Comparison of ENCODE assay signal across 9 cellular contexts in the genomic region with DNA sequence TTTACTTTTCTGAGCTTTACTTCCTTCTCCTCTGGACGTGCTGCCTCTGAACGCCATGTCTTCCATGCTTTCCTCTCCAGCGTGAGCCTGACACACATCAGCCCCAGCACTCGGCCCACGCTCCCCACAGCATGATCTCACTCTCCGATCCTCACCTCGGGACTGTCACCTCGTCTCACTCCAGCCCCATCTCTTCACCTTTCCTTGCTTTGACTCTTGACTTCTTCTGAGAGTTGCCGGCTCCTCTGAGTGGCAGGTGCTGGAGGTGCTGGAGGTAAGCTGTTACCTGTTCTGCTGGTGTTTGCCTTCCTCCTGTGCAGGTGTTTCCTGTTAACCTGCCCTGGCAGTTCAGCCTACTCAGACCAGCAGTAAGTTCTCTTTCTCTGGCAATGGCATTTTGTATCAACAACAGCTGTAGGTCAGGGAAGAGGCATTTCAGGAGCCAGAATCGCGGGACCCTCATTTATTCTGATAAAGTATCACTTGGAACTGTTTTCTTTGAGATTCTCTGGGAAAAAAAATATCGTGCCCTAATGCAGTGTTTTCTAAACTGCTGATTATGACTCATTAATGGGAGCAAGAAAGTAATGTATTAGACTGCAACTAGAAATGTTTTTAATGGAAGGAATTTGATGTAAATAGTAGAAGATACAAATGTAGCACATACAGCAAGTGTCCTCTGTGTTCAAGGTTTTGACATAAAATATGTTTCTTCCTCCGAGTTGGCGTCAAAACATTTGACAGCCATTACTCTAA.
A peak's percentile ranks its signal among the peaks of the same experiment; 100 is the strongest.
DNase-seq lines count a peak whose midpoint lies in the region; ATAC-seq lines count a peak whose summit lies in the region.
"Had no signal": no experiment of that assay in that cellular context is flagged by ENCODE, and none has a peak within 500 bp of the region (broad histone marks: within the 10 kb centered on the region; RNA-seq: fewer than 3 reads in every experiment).

No MANE protein-coding gene starts in this region.

- peak overlapping the region; percentile 4 for H3K4me3 Mint-ChIP-seq in activated naive CD8-positive, alpha-beta T cell treated with anti-CD3 and anti-CD28 coated beads, Interleukin-2, amount 50 U/mL, for 24 hours

- no peaks in the 10 kb centered on the region for H3K27me3 ChIP-seq in neuronal stem cell (ENCODE audit: control insufficient read depth in 3 of 3, insufficient read depth in 3 of 3, low read depth in 1 of 3, low read length in 3 of 3)
- H3K27me3 ChIP-seq: heart right ventricle had no signal

- no peak overlapping the region for H2BK12ac ChIP-seq in neuronal stem cell (ENCODE audit: low read length)

- H3K4me2 ChIP-seq in neuronal stem cell (ENCODE audit: insufficient read depth, low read length, poor library complexity, severe bottlenecking) = no peak overlapping the region

- peaks cover 3% of the 10 kb centered on the region for H3K79me1 ChIP-seq in neuronal stem cell (ENCODE audit: low read depth, low read length)

- peak; percentile 78 for ATAC-seq in activated naive CD8-positive, alpha-beta T cell treated with anti-CD3 and anti-CD28 coated beads, Interleukin-2, amount 50 U/mL, for 24 hours
- ATAC-seq in HG03565 (IDR thresholded peaks at IDR 0.05; ENCODE audit: unreplicated experiment) (no peak), HG03520 (IDR thresholded peaks at IDR 0.05; ENCODE audit: unreplicated experiment) (no peak)

- no peaks in the 10 kb centered on the region for H3K27me3 Mint-ChIP-seq in activated naive CD8-positive, alpha-beta T cell treated with anti-CD3 and anti-CD28 coated beads, Interleukin-2, amount 50 U/mL, for 24 hours

- no peak overlapping the region for H2BK15ac ChIP-seq in neuronal stem cell (ENCODE audit: low read length)

- H3K27ac ChIP-seq in neuronal stem cell (replicated peaks; ENCODE audit: low read length) = no peak overlapping the region
- H3K27ac ChIP-seq: heart right ventricle had no signal

- no peaks in the 10 kb centered on the region for H3K9me3 Mint-ChIP-seq in activated naive CD8-positive, alpha-beta T cell treated with anti-CD3 and anti-CD28 coated beads, Interleukin-2, amount 50 U/mL, for 24 hours

- no peak overlapping the region for H3K4ac ChIP-seq in neuronal stem cell (ENCODE audit: low read length)

- no peak overlapping the region for H3K9ac ChIP-seq in neuronal stem cell (ENCODE audit: low read depth, low read length, poor library complexity)

- no peaks in the 10 kb centered on the region for H3K36me3 ChIP-seq in neuronal stem cell (replicated peaks in 1 of 2; ENCODE audit: control insufficient read depth in 2 of 2, insufficient read depth in 2 of 2, low read length in 2 of 2)
- H3K36me3 ChIP-seq: heart right ventricle had no signal

- peaks cover 80% of the 10 kb centered on the region for H3K4me1 Mint-ChIP-seq in activated naive CD8-positive, alpha-beta T cell treated with anti-CD3 and anti-CD28 coated beads, Interleukin-2, amount 50 U/mL, for 24 hours

- no CpG with 5 or more reads among the region's 14 CpGs for WGBS in neuronal stem cell (ENCODE audit: extremely low coverage in 2 of 2, insufficient read length in 2 of 2, insufficient replicate concordance in 1 of 2), 2 donors

- H4K8ac ChIP-seq in neuronal stem cell (ENCODE audit: low read depth, low read length) = no peak overlapping the region

- peaks cover 3% of the 10 kb centered on the region for H3K36me3 Mint-ChIP-seq in activated naive CD8-positive, alpha-beta T cell treated with anti-CD3 and anti-CD28 coated beads, Interleukin-2, amount 50 U/mL, for 24 hours (ENCODE audit: low read depth)

- H2AFZ ChIP-seq in neuronal stem cell (ENCODE audit: low read length) = no peak overlapping the region

- no peaks in the 10 kb centered on the region for H3K9me3 ChIP-seq in neuronal stem cell (replicated peaks in 1 of 2; ENCODE audit: control insufficient read depth in 2 of 2, insufficient read depth in 1 of 2, low read depth in 1 of 2, low read length in 2 of 2)
- H3K9me3 ChIP-seq: heart right ventricle had no signal

- no peak overlapping the region for H2BK120ac ChIP-seq in neuronal stem cell (ENCODE audit: low read depth, low read length)

- no peak overlapping the region for H2AK5ac ChIP-seq in neuronal stem cell (ENCODE audit: low read depth, low read length)

- H2BK5ac ChIP-seq in neuronal stem cell (ENCODE audit: low read length) = no peak overlapping the region

- H3K27ac Mint-ChIP-seq in activated naive CD8-positive, alpha-beta T cell treated with anti-CD3 and anti-CD28 coated beads, Interleukin-2, amount 50 U/mL, for 24 hours = peak overlapping the region; percentile 58

- no peak overlapping the region for H4K91ac ChIP-seq in neuronal stem cell (ENCODE audit: low read depth, low read length, poor library complexity)

- DNase-seq in DMS53 (lab: John Stamatoyannopoulos, UW) = peak; percentile 87
- peak; percentile 32 for DNase-seq in HPDE6-E6E7 (ENCODE audit: extremely low spot score)
- peak; percentile 33 for DNase-seq in activated naive CD8-positive, alpha-beta T cell treated with anti-CD3 and anti-CD28 coated beads, Interleukin-2, amount 50 U/mL, for 24 hours
- no peak for DNase-seq in neuronal stem cell (ENCODE audit: low spot score)
- no peak for DNase-seq in NCI-H345 (lab: John Stamatoyannopoulos, UW)
- no peak for DNase-seq in NCI-H1436 treated with DMSO at 0.1 percent for 48 hours (lab: John Stamatoyannopoulos, UW)
- DNase-seq: heart right ventricle had no signal

- H3K4me1 ChIP-seq in neuronal stem cell (ENCODE audit: control insufficient read depth in 2 of 2, insufficient read depth in 1 of 2, low read depth in 1 of 2, low read length in 2 of 2) = peaks cover 9 to 17% of the 10 kb centered on the region in 2 donors

- no peak overlapping the region for H3K23ac ChIP-seq in neuronal stem cell (ENCODE audit: low read depth, low read length, poor library complexity)

- H3K14ac ChIP-seq in neuronal stem cell (ENCODE audit: low read length) = no peak overlapping the region

- H3K18ac ChIP-seq in neuronal stem cell (ENCODE audit: low read length) = peak overlapping the region; percentile 11

- no peak overlapping the region for H3K4me3 ChIP-seq in neuronal stem cell (ENCODE audit: low read length in 2 of 2)
- H3K4me3 ChIP-seq: heart right ventricle had no signal

Comparison
In these comparisons a context has a peak if more than half of its experiments do, and no peak if none do; other contexts are left out.
1. DNase-seq: peak in DMS53 (single experiment), HPDE6-E6E7 (single experiment) and activated naive CD8-positive, alpha-beta T cell treated with anti-CD3 and anti-CD28 coated beads, Interleukin-2, amount 50 U/mL, for 24 hours (single experiment); none in neuronal stem cell (single experiment), NCI-H345 (single experiment) and NCI-H1436 treated with DMSO at 0.1 percent for 48 hours (single experiment).